In genomic region chr15:57284535-57284934, GRCh38 we compare ENCODE assay signal across 11 cellular contexts.
DNase-seq lines count a peak whose midpoint lies in the region; ATAC-seq, FAIRE-seq and TF ChIP-seq lines count a peak whose summit lies in the region.
"Had no signal": no experiment of that assay in that cellular context is flagged by ENCODE, and none has a peak within 500 bp of the region (broad histone marks: within the 10 kb centered on the region; RNA-seq: fewer than 3 reads in every experiment).

No MANE protein-coding gene starts in this region.

- no peaks in the 10 kb centered on the region for H3K9me3 Mint-ChIP-seq in CD4-positive, CD25-positive, alpha-beta regulatory T cell
- no peaks in the 10 kb centered on the region for H3K9me3 Mint-ChIP-seq in activated B cell treated with CpG ODN at 0.5 μM for 24 hours

- peaks cover 16 to 44% (median 26%) of the 10 kb centered on the region in 4 donors for H3K4me1 Mint-ChIP-seq in CD4-positive, CD25-positive, alpha-beta regulatory T cell
- H3K4me1 Mint-ChIP-seq in activated B cell treated with CpG ODN at 0.5 μM for 24 hours: peaks cover 93% of the 10 kb centered on the region

- no peaks in the 10 kb centered on the region for H3K9me3 ChIP-seq in CD4-positive, CD25-positive, alpha-beta regulatory T cell (ENCODE audit: control insufficient read depth in 2 of 2, low read length in 2 of 2)
- H3K9me3 ChIP-seq: gastrocnemius medialis had no signal

- intact Hi-C loops in activated B cell treated with CpG ODN at 0.5 μM for 24 hours (cut with micrococcal nuclease): loop anchor here (10.0 kb wide), 1 partner anchor 1040 kb away; the partner anchor contains the start of gene RFX7

- no peaks in the 10 kb centered on the region for H3K4me1 ChIP-seq in CD4-positive, CD25-positive, alpha-beta regulatory T cell (ENCODE audit: control insufficient read depth, insufficient read depth, low read length, poor library complexity, severe bottlenecking)

- ATAC-seq in CD4-positive, CD25-positive, alpha-beta regulatory T cell (ENCODE audit: low read depth in 2 of 2): peak in 1 of 2 donors; percentile 34
- peak; percentile 53 for ATAC-seq in HG03135 (IDR thresholded peaks at IDR 0.05; ENCODE audit: unreplicated experiment)
- peak; percentile 62 for ATAC-seq in activated B cell treated with CpG ODN at 0.5 μM for 24 hours (ENCODE audit: low read depth)
- ATAC-seq in stimulated activated naive CD8-positive, alpha-beta T cell treated with anti-CD3 and anti-CD28 coated beads, Interleukin-15, Interleukin-2, amounts not matched to agents 100 U/mL and 50 U/mL, for 24 hours: no peak
- no peak for ATAC-seq in GM21360 (IDR thresholded peaks at IDR 0.05; ENCODE audit: unreplicated experiment)
- ATAC-seq: gastrocnemius medialis had no signal

- H3K27ac ChIP-seq in CD4-positive, CD25-positive, alpha-beta regulatory T cell (ENCODE audit: insufficient read depth, low read length, poor library complexity, severe bottlenecking): no peak overlapping the region
- H3K27ac ChIP-seq: C4-2B, gastrocnemius medialis had no signal

- H3K4me3 Mint-ChIP-seq in CD4-positive, CD25-positive, alpha-beta regulatory T cell: peak overlapping the region in 3 of 4 donors; percentile 1 to 10 (median 8)
- peak overlapping the region; percentile 81 for H3K4me3 Mint-ChIP-seq in activated B cell treated with CpG ODN at 0.5 μM for 24 hours

- POLR2A ChIA-PET in activated B cell treated with CpG ODN at 0.5 μM for 24 hours (lab: Charles Lee): interaction anchor here (1.0 to 15.0 kb wide), 5 partner anchors 17 to 366 kb away, joined by 3 to 387 read pairs (median 4); partner anchors contain the start of gene TCF12

- H3K36me3 Mint-ChIP-seq in CD4-positive, CD25-positive, alpha-beta regulatory T cell: peaks cover 74% of the 10 kb centered on the region
- H3K36me3 Mint-ChIP-seq in activated B cell treated with CpG ODN at 0.5 μM for 24 hours (ENCODE audit: low read depth): peaks cover 22% of the 10 kb centered on the region

- CTCF ChIA-PET in activated B cell treated with CpG ODN at 0.5 μM for 24 hours (lab: Charles Lee): interaction anchor here (0.6 to 1.5 kb wide), 3 partner anchors 16 to 138 kb away, joined by 3 to 7 read pairs (median 6); no protein-coding TSS in a partner anchor

- H3K27ac Mint-ChIP-seq in CD4-positive, CD25-positive, alpha-beta regulatory T cell: peak overlapping the region; percentile 4 to 84 (median 80)
- H3K27ac Mint-ChIP-seq in activated B cell treated with CpG ODN at 0.5 μM for 24 hours: peak overlapping the region; percentile 98

- H3K4me3 ChIP-seq in CD4-positive, CD25-positive, alpha-beta regulatory T cell (ENCODE audit: low read depth, low read length): no peak overlapping the region
- H3K4me3 ChIP-seq: gastrocnemius medialis had no signal

- DNase-seq in CD4-positive, CD25-positive, alpha-beta regulatory T cell: peak in 1 of 3 donors; percentile 33
- DNase-seq in GM19239 (ENCODE audit: insufficient read length, low spot score): no peak
- no peak for DNase-seq in activated B cell treated with CpG ODN at 0.5 μM for 24 hours
- DNase-seq in stimulated activated CD4-positive, alpha-beta T cell treated with anti-CD3 and anti-CD28 coated beads, Interleukin-2, amount 100 ng/mL, for 24 hours: no peak
- no peak for DNase-seq in anterior cingulate cortex (lab: John Stamatoyannopoulos, UW)
- no peak for DNase-seq in stimulated activated naive CD8-positive, alpha-beta T cell treated with anti-CD3 and anti-CD28 coated beads, Interleukin-15, Interleukin-2, amounts not matched to agents 100 U/mL and 50 U/mL, for 24 hours
- DNase-seq: central memory CD4-positive, alpha-beta T cell; gastrocnemius medialis had no signal

- H3K27me3 Mint-ChIP-seq in CD4-positive, CD25-positive, alpha-beta regulatory T cell: no peaks in the 10 kb centered on the region
- H3K27me3 Mint-ChIP-seq in activated B cell treated with CpG ODN at 0.5 μM for 24 hours: no peaks in the 10 kb centered on the region

- FAIRE-seq in GM19239 (lab: Jason Lieb, UNC): peak; percentile 96

- no peaks in the 10 kb centered on the region for H3K27me3 ChIP-seq in CD4-positive, CD25-positive, alpha-beta regulatory T cell (ENCODE audit: control insufficient read depth, insufficient read depth, low read length)
- H3K27me3 ChIP-seq: gastrocnemius medialis had no signal

- TF ChIP-seq CTCF in activated B cell treated with CpG ODN at 0.5 μM for 24 hours (IDR thresholded peaks at IDR 0.05): no peak

- H3K36me3 ChIP-seq in CD4-positive, CD25-positive, alpha-beta regulatory T cell (ENCODE audit: control insufficient read depth, insufficient read depth, low read length): peaks cover 37% of the 10 kb centered on the region

Comparison
In these comparisons a context has a peak if more than half of its experiments do, and no peak if none do; other contexts are left out.
1. ATAC-seq: peak in HG03135 (single experiment) and activated B cell treated with CpG ODN at 0.5 μM for 24 hours (single experiment); none in stimulated activated naive CD8-positive, alpha-beta T cell treated with anti-CD3 and anti-CD28 coated beads, Interleukin-15, Interleukin-2, amounts not matched to agents 100 U/mL and 50 U/mL, for 24 hours (single experiment) and GM21360 (single experiment).